Comparison of ENCODE assay signal across 6 cellular contexts in genomic region chr2:205070889-205071288, GRCh38.
"Had no signal": no experiment of that assay in that cellular context is flagged by ENCODE, and none has a peak within 500 bp of the region (broad histone marks: within the 10 kb centered on the region; RNA-seq: fewer than 3 reads in every experiment).

No MANE protein-coding gene starts in this region.

- ATAC-seq: GM12878 had no signal

- H3K4me3 ChIP-seq: GM12878 had no signal

- DNase-seq: GDM1 had no signal

- FAIRE-seq: GM12878, GM12891, GM12892, GM18507, GM19239 had no signal
